Comparison of ENCODE assay signal across 12 cellular contexts in the genomic region with DNA sequence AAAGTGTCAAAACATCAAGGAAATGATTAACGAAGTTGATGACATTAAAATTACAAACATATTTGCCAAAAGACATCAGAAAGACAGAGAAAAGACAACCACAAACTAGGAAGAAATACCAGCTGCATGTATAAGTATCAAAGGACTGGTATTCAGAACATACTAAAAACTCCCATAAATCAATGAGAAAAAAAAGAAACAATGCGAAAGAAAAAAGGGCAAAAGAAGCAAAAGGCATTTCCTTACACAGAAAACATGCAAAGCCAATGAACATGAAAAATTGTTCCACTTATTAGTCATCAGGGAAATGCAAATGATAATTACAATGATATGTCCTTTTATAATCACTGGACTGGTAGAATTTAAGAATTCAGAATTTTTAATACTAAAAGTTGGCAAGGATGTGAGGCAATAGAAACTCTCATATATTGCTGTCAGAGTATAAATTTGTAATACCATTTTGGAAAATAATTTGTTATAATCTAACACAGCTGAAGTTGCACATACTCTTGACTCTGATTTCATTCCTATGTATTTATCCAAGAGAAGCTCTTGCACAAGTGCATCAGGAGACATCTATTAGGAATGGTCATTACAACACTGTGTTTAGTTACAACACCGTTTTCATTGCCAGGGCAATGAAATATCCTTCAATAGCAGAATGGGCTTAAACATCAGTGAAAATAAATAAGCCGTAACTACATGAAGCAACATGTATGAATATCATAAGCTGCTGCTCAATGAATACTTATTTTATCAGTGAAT.
A peak's percentile ranks its signal among the peaks of the same experiment; 100 is the strongest.
DNase-seq lines count a peak whose midpoint lies in the region; ATAC-seq and TF ChIP-seq lines count a peak whose summit lies in the region.
"Had no signal": no experiment of that assay in that cellular context is flagged by ENCODE, and none has a peak within 500 bp of the region (broad histone marks: within the 10 kb centered on the region; RNA-seq: fewer than 3 reads in every experiment).

No MANE protein-coding gene starts in this region.

- in situ Hi-C loops in IMR-90 (cut with MboI; ENCODE audit: low sequenced_read_pairs), result no loop called here

- CTCF ChIA-PET in IMR-90 (lab: Yijun Ruan, JAX), result interaction anchor here (0.6 kb wide), 1 partner anchor 83 kb away, joined by 4 read pairs; no protein-coding TSS in a partner anchor
- CTCF ChIA-PET in OCI-LY7 (lab: Charles Lee; ENCODE audit: unreplicated experiment), result no interaction called here

- no peak overlapping the region for H3K9ac ChIP-seq in IMR-90 (ENCODE audit: low read depth, low read length)

- H4K20me1 ChIP-seq in IMR-90 (ENCODE audit: insufficient read depth, low read length), result no peaks in the 10 kb centered on the region
- H4K20me1 ChIP-seq in OCI-LY7 (ENCODE audit: insufficient read depth, low read length), result no peaks in the 10 kb centered on the region

- no peaks in the 10 kb centered on the region for H3K9me2 ChIP-seq in OCI-LY7 (ENCODE audit: insufficient read depth, low read length)

- peaks cover 1% of the 10 kb centered on the region; the same call in 1 of the 2 replicates for H3K36me3 ChIP-seq in IMR-90 (ENCODE audit: control insufficient read depth, insufficient read depth, low read length)
- no peaks in the 10 kb centered on the region for H3K36me3 ChIP-seq in uterus
- H3K36me3 ChIP-seq in OCI-LY7 (ENCODE audit: insufficient read depth, low read length), result no peaks in the 10 kb centered on the region
- H3K36me3 ChIP-seq: upper lobe of left lung had no signal

- H3K9me1 ChIP-seq in IMR-90 (ENCODE audit: insufficient read depth, low read length), result peaks cover 9% of the 10 kb centered on the region

- H3K27ac ChIP-seq in IMR-90 (ENCODE audit: insufficient read depth, low read length) (peak overlapping the region; percentile 91; the same call in 1 of the 2 replicates), uterus (peak overlapping the region; percentile 60 to 69), OCI-LY7 (ENCODE audit: low read depth, low read length, poor library complexity, severe bottlenecking) (no peak overlapping the region)

- no peak overlapping the region for H3K14ac ChIP-seq in IMR-90 (replicated peaks; ENCODE audit: low read depth, low read length)

- TF ChIP-seq RAD21 in IMR-90 (IDR thresholded peaks at IDR 0.05; ENCODE audit: low read length), result no peak

- H3K27me3 ChIP-seq in IMR-90 (ENCODE audit: control insufficient read depth, insufficient read depth, low read length) (no peaks in the 10 kb centered on the region), uterus (no peaks in the 10 kb centered on the region)
- H3K27me3 ChIP-seq: upper lobe of left lung had no signal

- H3K79me2 ChIP-seq in OCI-LY7 (ENCODE audit: insufficient read depth, low read depth, low read length), result no peaks in the 10 kb centered on the region

- H2BK5ac ChIP-seq in IMR-90 (ENCODE audit: low read depth, low read length, poor library complexity, severe bottlenecking), result peak overlapping the region; percentile 100

- no CpG with 5 or more reads among the region's 4 CpGs for whole genome bisulfite sequencing in IMR-90 (ENCODE audit: extremely low coverage in 2 of 2, insufficient read length in 1 of 2), 2 experiments

- no peak overlapping the region for H3K4me3 ChIP-seq in IMR-90 (ENCODE audit: insufficient read depth, low read depth, low read length)
- H3K4me3 ChIP-seq in epithelial cell of esophagus (ENCODE audit: low read length), result no peak overlapping the region
- no peak overlapping the region for H3K4me3 ChIP-seq in uterus
- no peak overlapping the region for H3K4me3 ChIP-seq in OCI-LY7 (ENCODE audit: low read depth, low read length, poor library complexity, severe bottlenecking)
- H3K4me3 ChIP-seq: upper lobe of left lung had no signal

- dilution Hi-C loops in IMR-90 (cut with HindIII; ENCODE audit: low sequenced_read_pairs, unreplicated experiment), result no loop called here

- DNase-seq in IMR-90 (peak; percentile 97), epithelial cell of esophagus (ENCODE audit: low read depth) (peak; percentile 82), lung microvascular endothelial cell (ENCODE audit: low read depth in 2 of 2) (peak; percentile 15 to 36), uterus (peak in 1 of 2 donors; percentile 35), amniotic stem cell (lab: John Stamatoyannopoulos, UW) (no peak), OCI-LY7 (ENCODE audit: low spot score) (no peak)
- DNase-seq in activated CD4-positive, alpha-beta T cell treated with anti-CD3 and anti-CD28 coated beads for 48 hours, result no peak
- DNase-seq: activated CD8-positive, alpha-beta T cell treated with anti-CD3 and anti-CD28 coated beads, Interleukin-2, amount 10 ng/mL, durations not matched to agents 7 days and 5 days; DMS79; NCI-H1436; T-helper 1 cell; upper lobe of left lung had no signal

- intact Hi-C loops in IMR-90 (cut with micrococcal nuclease), result loop anchor here (1.0 to 2.0 kb wide), 2 partner anchors 37 to 184 kb away; no protein-coding TSS in a partner anchor
- intact Hi-C loops in uterus (cut with DNase I; ENCODE audit: low total_unique reads), result no loop called here
- intact Hi-C loops in OCI-LY7 (cut with micrococcal nuclease; ENCODE audit: unreplicated experiment), result no loop called here

- H4K5ac ChIP-seq in IMR-90 (ENCODE audit: low read depth, low read length), result peak overlapping the region; percentile 94

- no peak overlapping the region for H2AK5ac ChIP-seq in IMR-90 (ENCODE audit: low read depth, low read length)

- H2BK20ac ChIP-seq in IMR-90 (ENCODE audit: low read depth, low read length), result peak overlapping the region; percentile 14; the same call in 1 of the 2 replicates

- H3K56ac ChIP-seq in IMR-90 (ENCODE audit: extremely low read depth, insufficient read depth, low read length), result 0 out of 2 replicates have a peak overlapping the region, but pooled peaks have one; percentile 34

- peak; percentile 80 for ATAC-seq in IMR-90 (ENCODE audit: low read depth)
- ATAC-seq: activated CD8-positive, alpha-beta T cell treated with anti-CD3 and anti-CD28 coated beads, Interleukin-2, amount 10 ng/mL, durations not matched to agents 7 days and 5 days had no signal

- TF ChIP-seq CTCF in IMR-90 (conservative IDR thresholded peaks at IDR 0.05; ENCODE audit: low read depth, low read length), result no peak
- TF ChIP-seq CTCF in epithelial cell of esophagus (IDR thresholded peaks at IDR 0.05; ENCODE audit: insufficient read depth, low read depth, low read length, missing control alignments), result no peak
- TF ChIP-seq CTCF in uterus (IDR thresholded peaks at IDR 0.05), result no peak
- TF ChIP-seq CTCF in OCI-LY7 (conservative IDR thresholded peaks at IDR 0.05; ENCODE audit: low read length), result no peak

- H4K8ac ChIP-seq in IMR-90 (ENCODE audit: low read depth in 2 of 2, low read length in 2 of 2), result peak overlapping the region in 1 of 2 experiments; percentile 68; a peak in 2 of 4 replicates

- H2AK9ac ChIP-seq in IMR-90 (replicated peaks; ENCODE audit: low read depth, low read length, poor library complexity), result no peak overlapping the region

- peaks cover 11 to 19% of the 10 kb centered on the region in 2 experiments for H3K79me1 ChIP-seq in IMR-90 (ENCODE audit: low read depth in 1 of 2, low read length in 2 of 2)

- H3K4me1 ChIP-seq in IMR-90 (ENCODE audit: control insufficient read depth, insufficient read depth, low read length), result peaks cover 6% of the 10 kb centered on the region
- H3K4me1 ChIP-seq in uterus, result peaks cover 0 to 4% of the 10 kb centered on the region in 2 donors
- peaks cover 7% of the 10 kb centered on the region for H3K4me1 ChIP-seq in OCI-LY7 (ENCODE audit: insufficient read depth, low read length, poor library complexity, severe bottlenecking)
- H3K4me1 ChIP-seq: upper lobe of left lung had no signal

- H3K18ac ChIP-seq in IMR-90 (ENCODE audit: low read depth, low read length), result peak overlapping the region; percentile 98

- peak overlapping the region; percentile 48; the same call in 1 of the 2 replicates for H2BK120ac ChIP-seq in IMR-90 (ENCODE audit: low read depth, low read length)

- H3K4ac ChIP-seq in IMR-90 (ENCODE audit: low read depth, low read length), result peak overlapping the region; percentile 33; the same call in 1 of the 2 replicates

- H3K9me3 ChIP-seq in IMR-90 (ENCODE audit: control insufficient read depth, insufficient read depth, low read length), result peaks cover 2% of the 10 kb centered on the region; the same call in 1 of the 2 replicates
- H3K9me3 ChIP-seq in uterus, result no peaks in the 10 kb centered on the region
- H3K9me3 ChIP-seq in OCI-LY7 (ENCODE audit: low read length), result no peaks in the 10 kb centered on the region; the same call in 1 of the 2 replicates
- H3K9me3 ChIP-seq: upper lobe of left lung had no signal

- no peak overlapping the region for H4K91ac ChIP-seq in IMR-90 (ENCODE audit: insufficient read depth, low read depth, low read length)

- H3K23ac ChIP-seq in IMR-90 (ENCODE audit: low read depth, low read length), result no peak overlapping the region

- TF ChIP-seq POLR2A in IMR-90 (IDR thresholded peaks at IDR 0.05; ENCODE audit: low read depth, low read length) (no peak), uterus (IDR thresholded peaks at IDR 0.05) (no peak)

- POLR2A ChIA-PET in IMR-90 (lab: Charles Lee; ENCODE audit: unreplicated experiment), result no interaction called here
- POLR2A ChIA-PET in OCI-LY7 (lab: Charles Lee), result interaction anchor here (0.7 kb wide), 1 partner anchor 15 kb away, joined by 4 read pairs; no protein-coding TSS in a partner anchor

- BruUV-seq in IMR-90 (replicated peaks; lab: Mats Ljungman, UMichigan) (no TSS peak), OCI-LY7 (replicated peaks; lab: Mats Ljungman, UMichigan) (no TSS peak)

- H3K4me2 ChIP-seq in IMR-90 (ENCODE audit: low read depth, low read length) (peak overlapping the region; percentile 62), OCI-LY7 (ENCODE audit: low read length) (no peak overlapping the region)

- 0 out of 3 replicates have a peak overlapping the region, but pooled peaks have one; percentile 35 for H2BK15ac ChIP-seq in IMR-90 (ENCODE audit: low read depth, low read length)

- no peak overlapping the region for H2AFZ ChIP-seq in IMR-90 (replicated peaks; ENCODE audit: low read length, poor library complexity)
- no peak overlapping the region for H2AFZ ChIP-seq in OCI-LY7 (ENCODE audit: low read length)

TF ChIP-seq in IMR-90, 13 proteins besides CTCF, POLR2A, EP300 and RAD21 (continues in another document):
- TF ChIP-seq MAFK (IDR thresholded peaks at IDR 0.05; ENCODE audit: low read depth, low read length) (no peak; the same call in 1 of the 2 replicates), FOS (IDR thresholded peaks at IDR 0.05; ENCODE audit: low read depth, low read length) (peak; percentile 89), BHLHE40 (IDR thresholded peaks at IDR 0.05; ENCODE audit: low read depth, low read length) (peak; percentile 57; the same call in 1 of the 2 replicates), RFX5 (IDR thresholded peaks at IDR 0.05; ENCODE audit: low read depth, low read length) (no peak), MAZ (IDR thresholded peaks at IDR 0.05; ENCODE audit: borderline replicate concordance, low read depth, low read length) (no peak), RCOR1 (IDR thresholded peaks at IDR 0.05; ENCODE audit: insufficient replicate concordance, low read length) (peak; percentile 56), CEBPB (IDR thresholded peaks at IDR 0.05; ENCODE audit: low read depth, low read length) (peak; percentile 100)

Comparison
In these comparisons a context has a peak if more than half of its experiments do, and no peak if none do; other contexts are left out.
1. DNase-seq: peak in IMR-90 (single experiment), epithelial cell of esophagus (single experiment) and lung microvascular endothelial cell (2 of 2); none in activated CD4-positive, alpha-beta T cell treated with anti-CD3 and anti-CD28 coated beads for 48 hours (single experiment), amniotic stem cell (single experiment) and OCI-LY7 (single experiment).